Comparison of ENCODE assay signal across 14 cellular contexts in the genomic region with DNA sequence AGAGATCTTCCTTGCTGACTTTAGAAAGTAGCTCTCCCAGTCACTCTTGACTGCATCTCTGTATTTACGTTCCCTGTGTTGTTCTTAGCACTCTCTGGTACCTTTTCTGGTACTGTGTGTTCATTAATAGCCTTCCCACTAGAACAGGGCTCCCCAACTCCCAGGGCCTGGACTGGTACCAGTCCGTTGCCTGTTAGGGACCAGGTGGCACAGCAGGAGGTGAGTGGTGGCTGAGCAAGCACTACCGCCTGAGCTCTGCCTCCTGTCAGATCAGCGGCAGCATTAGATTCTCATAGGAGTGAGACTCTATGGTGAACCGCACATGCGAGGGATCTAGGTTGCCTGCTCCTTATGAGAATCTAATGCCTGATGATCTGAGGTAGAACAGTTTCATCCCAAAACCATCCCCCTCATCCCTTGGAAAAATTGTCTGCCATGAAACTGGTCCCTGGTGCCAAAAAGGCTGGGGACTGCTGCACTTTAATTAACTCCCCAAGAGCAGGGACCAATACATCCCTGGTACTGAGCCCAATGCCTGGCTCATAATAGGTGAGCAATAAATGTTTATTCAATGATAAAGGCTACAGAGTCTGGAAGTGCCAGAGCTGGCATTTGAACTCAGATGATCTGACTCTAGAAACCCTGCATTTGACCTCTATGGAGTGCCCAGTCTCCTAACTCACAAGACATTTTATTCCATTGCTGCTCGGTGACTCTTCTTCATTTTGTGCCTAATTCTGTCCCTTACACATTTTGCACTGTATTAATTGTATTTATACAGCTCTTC. TPM values are rescaled to one million over a fixed set of nuclear protein-coding genes. Genes with fewer than 3 reads are reported as not detected.
DNase-seq lines count a peak whose midpoint lies in the region; ATAC-seq and TF ChIP-seq lines count a peak whose summit lies in the region.
"Had no signal": no experiment of that assay in that cellular context is flagged by ENCODE, and none has a peak within 500 bp of the region (broad histone marks: within the 10 kb centered on the region; RNA-seq: fewer than 3 reads in every experiment).

No MANE protein-coding gene starts in this region.

- CTCF ChIA-PET in Panc1 (lab: Charles Lee): no interaction called here

- 92 to 93% methylated on average over 5 to 7 of the region's 7 CpGs for WGBS in thyroid gland, 2 donors

- in situ Hi-C loops in Panc1 (cut with HindIII; ENCODE audit: low pct_unique_long_range_greater_than_20kb, low sequenced_read_pairs): no loop called here

- H3K9me3 ChIP-seq in Panc1 (ENCODE audit: control insufficient read depth, insufficient read depth, low read depth, low read length) (no peaks in the 10 kb centered on the region), thyroid gland (no peaks in the 10 kb centered on the region)

- no TSS peak for BruUV-seq in Panc1 (replicated peaks; lab: Mats Ljungman, UMichigan)

- H3K27me3 ChIP-seq in Panc1 (ENCODE audit: control insufficient read depth, insufficient read depth, low read length) (no peaks in the 10 kb centered on the region), thyroid gland (no peaks in the 10 kb centered on the region)

- no peak for TF ChIP-seq POLR2A in thyroid gland (IDR thresholded peaks at IDR 0.05)

- intact Hi-C loops in Panc1 (cut with micrococcal nuclease; ENCODE audit: unreplicated experiment): no loop called here
- intact Hi-C loops in thyroid gland (cut with DNase I): no loop called here

- ATAC-seq in Panc1 (no peak), GM18868 (IDR thresholded peaks at IDR 0.05; ENCODE audit: unreplicated experiment) (no peak)
- ATAC-seq: Right ventricle myocardium inferior, T-cell had no signal

- POLR2A ChIA-PET in Panc1 (lab: Charles Lee): no interaction called here

- no peak for TF ChIP-seq CTCF in Panc1 (IDR thresholded peaks at IDR 0.05)
- TF ChIP-seq CTCF in thyroid gland (IDR thresholded peaks at IDR 0.05): no peak

- H3K36me3 ChIP-seq in Panc1 (ENCODE audit: control insufficient read depth, insufficient read depth, low read length) (peaks cover 11% of the 10 kb centered on the region; the same call in 1 of the 2 replicates), thyroid gland (no peaks in the 10 kb centered on the region)

- H3K27ac ChIP-seq in Panc1 (ENCODE audit: low read length) (peak overlapping the region; percentile 5; the same call in 1 of the 2 replicates), cingulate gyrus (ENCODE audit: low read depth, low read length) (peak overlapping the region; percentile 4), thyroid gland (peak overlapping the region; percentile 74 to 87 (median 77))

- peaks cover 18% of the 10 kb centered on the region; the same call in 1 of the 2 replicates for H3K4me1 ChIP-seq in Panc1 (ENCODE audit: control insufficient read depth, insufficient read depth, low read length)
- H3K4me1 ChIP-seq in thyroid gland: peaks cover 35% of the 10 kb centered on the region in 2 donors

- no peak for DNase-seq in Panc1 (ENCODE audit: low read depth, low spot score)
- DNase-seq in mucosa of gallbladder (ENCODE audit: low spot score): peak; percentile 9
- DNase-seq in thyroid gland: no peak
- DNase-seq in activated naive CD4-positive, alpha-beta T cell treated with Interleukin-2 at 50 U/mL for 16 hours: no peak
- no peak for DNase-seq in stimulated activated CD4-positive, alpha-beta T cell treated with anti-CD3 and anti-CD28 coated beads, Interleukin-2, amount 100 ng/mL, for 24 hours
- DNase-seq: activated naive CD4-positive, alpha-beta T cell; EL; NCI-H1417 treated with DMSO at 0.1 percent for 48 hours; NCI-H526 treated with DMSO at 0.1 percent for 48 hours; stimulated activated CD4-positive, alpha-beta T cell treated with anti-CD3 and anti-CD28 coated beads, Interleukin-15, amount 100 ng/mL, for 24 hours; T-cell had no signal

- no peak overlapping the region for H3K4me3 ChIP-seq in Panc1 (ENCODE audit: low read depth in 2 of 2, low read length in 2 of 2)
- no peak overlapping the region for H3K4me3 ChIP-seq in thyroid gland (replicated peaks in 1 of 3)

RNA-seq across cellular contexts. Expression of a gene that starts 11.0 kb away (rescaled TPM):
- total RNA-seq in Panc1 (2021; ENCODE audit: unreplicated experiment) (122 TPM), mucosa of gallbladder (107 TPM), thyroid gland (100 to 1,000 TPM; 383 to 473 (median 415) TPM)
- 52.1 TPM for polyA plus RNA-seq in Panc1 (2012; ENCODE audit: insufficient read length)

Comparison
In these comparisons a context has a peak if more than half of its experiments do, and no peak if none do; other contexts are left out.
1. H3K27ac ChIP-seq: peak in every context shown above with its lines; median percentile 77 in thyroid gland; 5 in Panc1; 4 in cingulate gyrus.